In genomic region chr3:88231207-88231606, GRCh38 we compare ENCODE assay signal across 1 cellular context.
TF ChIP-seq lines count a peak whose summit lies in the region.

No MANE protein-coding gene starts in this region.

TF ChIP-seq in HepG2, 621 proteins besides CTCF, POLR2A, EP300 and RAD21 (continued from another document):
- TF ChIP-seq, protein P1, sequence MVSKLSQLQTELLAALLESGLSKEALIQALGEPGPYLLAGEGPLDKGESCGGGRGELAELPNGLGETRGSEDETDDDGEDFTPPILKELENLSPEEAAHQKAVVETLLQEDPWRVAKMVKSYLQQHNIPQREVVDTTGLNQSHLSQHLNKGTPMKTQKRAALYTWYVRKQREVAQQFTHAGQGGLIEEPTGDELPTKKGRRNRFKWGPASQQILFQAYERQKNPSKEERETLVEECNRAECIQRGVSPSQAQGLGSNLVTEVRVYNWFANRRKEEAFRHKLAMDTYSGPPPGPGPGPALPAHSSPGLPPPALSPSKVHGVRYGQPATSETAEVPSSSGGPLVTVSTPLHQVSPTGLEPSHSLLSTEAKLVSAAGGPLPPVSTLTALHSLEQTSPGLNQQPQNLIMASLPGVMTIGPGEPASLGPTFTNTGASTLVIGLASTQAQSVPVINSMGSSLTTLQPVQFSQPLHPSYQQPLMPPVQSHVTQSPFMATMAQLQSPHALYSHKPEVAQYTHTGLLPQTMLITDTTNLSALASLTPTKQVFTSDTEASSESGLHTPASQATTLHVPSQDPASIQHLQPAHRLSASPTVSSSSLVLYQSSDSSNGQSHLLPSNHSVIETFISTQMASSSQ (IDR thresholded peaks at IDR 0.05; ENCODE audit: low read depth), result no peak
- TF ChIP-seq, protein P1 (CRISPR knock-in tag; IDR thresholded peaks at IDR 0.05; ENCODE audit: borderline replicate concordance), result no peak
- no peak for TF ChIP-seq ZNF574 (CRISPR knock-in tag; IDR thresholded peaks at IDR 0.05)
- TF ChIP-seq HMG20A (CRISPR knock-in tag; IDR thresholded peaks at IDR 0.05; ENCODE audit: borderline replicate concordance), result no peak
- TF ChIP-seq HOXA5 (CRISPR knock-in tag; IDR thresholded peaks at IDR 0.05), result no peak
- TF ChIP-seq ZSCAN20 (CRISPR knock-in tag; IDR thresholded peaks at IDR 0.05; ENCODE audit: borderline replicate concordance), result no peak
- no peak for TF ChIP-seq PRMT3 (CRISPR knock-in tag; IDR thresholded peaks at IDR 0.05; ENCODE audit: borderline replicate concordance, low read depth)
- TF ChIP-seq HMGA1 (CRISPR knock-in tag; conservative IDR thresholded peaks at IDR 0.05), result no peak
TF ChIP-seq in HepG2: peak in this region for 0.
